Comparison of ENCODE assay signal across 34 cellular contexts in the genomic region with DNA sequence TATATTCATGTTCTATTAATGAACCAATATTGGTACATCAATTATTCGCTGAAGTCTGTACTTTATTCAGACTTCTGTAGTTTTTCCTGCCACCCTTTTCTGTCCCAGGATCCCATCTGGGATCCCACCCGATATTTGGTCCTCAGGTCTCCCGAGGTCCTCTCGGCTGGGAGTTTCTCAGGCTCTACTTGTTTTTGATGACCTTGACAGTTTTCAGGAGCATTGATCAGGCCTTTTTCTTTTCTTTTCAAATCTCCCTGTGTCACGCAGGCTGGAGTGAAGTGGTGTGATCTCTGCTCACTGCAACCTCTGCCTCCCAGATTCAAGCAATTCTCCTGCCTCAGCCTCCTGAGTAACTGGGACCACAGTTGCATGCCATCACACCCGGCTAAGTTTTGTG.
"Had no signal": no experiment of that assay in that cellular context is flagged by ENCODE, and none has a peak within 500 bp of the region (broad histone marks: within the 10 kb centered on the region; RNA-seq: fewer than 3 reads in every experiment).

No MANE protein-coding gene starts in this region.

- H3K27ac ChIP-seq: ascending aorta, breast epithelium, cardiac muscle cell, colonic mucosa, epithelial cell of prostate, esophagus squamous epithelium, gastroesophageal sphincter, VCaP had no signal

- H3K4me1 ChIP-seq: ascending aorta, breast epithelium, colonic mucosa, esophagus squamous epithelium, gastroesophageal sphincter had no signal

- DNase-seq: activated CD4-positive, alpha-beta memory T cell treated with anti-CD3 and anti-CD28 coated beads, Interleukin-2, amount 10 ng/mL, durations not matched to agents 7 days and 5 days; activated CD4-positive, alpha-beta T cell treated with anti-CD3 and anti-CD28 coated beads for 1 hour; activated CD4-positive, alpha-beta T cell treated with anti-CD3 and anti-CD28 coated beads for 4 hours; activated CD4-positive, alpha-beta T cell treated with anti-CD3 and anti-CD28 coated beads, Interleukin-2, amount 10 ng/mL, durations not matched to agents 7 days and 5 days; activated CD4-positive, alpha-beta T cell treated with anti-CD3 and anti-CD28 coated beads, Interleukin-2, amount 50 U/mL, for 4 hours; activated CD8-positive, alpha-beta memory T cell treated with anti-CD3 and anti-CD28 coated beads, Interleukin-2, amount 50 U/mL, for 48 hours; activated gamma-delta T cell; activated naive CD4-positive, alpha-beta T cell; activated naive CD4-positive, alpha-beta T cell treated with anti-CD3 and anti-CD28 coated beads, Interleukin-2, amount 10 ng/mL, durations not matched to agents 7 days and 5 days; activated naive CD8-positive, alpha-beta T cell treated with anti-CD3 and anti-CD28 coated beads, Interleukin-2, amount 10 ng/mL, durations not matched to agents 7 days and 5 days; activated T-cell treated with anti-CD3 and anti-CD28 coated beads for 4 hours; activated T-cell treated with anti-CD3 and anti-CD28 coated beads, Interleukin-2, amount 50 U/mL, for 24 hours; activated T-cell treated with anti-CD3 and anti-CD28 coated beads, Interleukin-2, amount 50 U/mL, for 72 hours; central memory CD4-positive, alpha-beta T cell; cerebellar nuclear complex; colonic mucosa; effector CD8-positive, alpha-beta T cell; esophagus squamous epithelium; foreskin melanocyte; T-helper 1 cell; T-helper 17 cell; T1000 had no signal

- H3K9me3 Mint-ChIP-seq: activated CD4-positive, alpha-beta memory T cell treated with anti-CD3 and anti-CD28 coated beads, Interleukin-2, amount 10 ng/mL, durations not matched to agents 7 days and 5 days; activated CD4-positive, alpha-beta T cell treated with anti-CD3 and anti-CD28 coated beads, Interleukin-2, amount 10 ng/mL, durations not matched to agents 7 days and 5 days; activated naive CD4-positive, alpha-beta T cell treated with anti-CD3 and anti-CD28 coated beads, Interleukin-2, amount 10 ng/mL, durations not matched to agents 7 days and 5 days; activated naive CD4-positive, alpha-beta T cell treated with anti-CD3 and anti-CD28 coated beads, Interleukin-2, amount 50 U/mL, for 72 hours; activated naive CD8-positive, alpha-beta T cell treated with anti-CD3 and anti-CD28 coated beads, Interleukin-2, amount 10 ng/mL, durations not matched to agents 7 days and 5 days; activated T-cell treated with anti-CD3 and anti-CD28 coated beads, Interleukin-2, amount 50 U/mL, for 24 hours; activated T-cell treated with anti-CD3 and anti-CD28 coated beads, Interleukin-2, amount 50 U/mL, for 72 hours; T-helper 2 cell treated with Interferon-gamma antibody and Interleukin-4, amounts not matched to agents 5 μg/mL and 100 μg/mL, for 36 hours; WTC11 had no signal

- H3K27me3 Mint-ChIP-seq: activated CD4-positive, alpha-beta memory T cell treated with anti-CD3 and anti-CD28 coated beads, Interleukin-2, amount 10 ng/mL, durations not matched to agents 7 days and 5 days; activated CD4-positive, alpha-beta T cell treated with anti-CD3 and anti-CD28 coated beads, Interleukin-2, amount 10 ng/mL, durations not matched to agents 7 days and 5 days; activated naive CD4-positive, alpha-beta T cell treated with anti-CD3 and anti-CD28 coated beads, Interleukin-2, amount 10 ng/mL, durations not matched to agents 7 days and 5 days; activated naive CD8-positive, alpha-beta T cell treated with anti-CD3 and anti-CD28 coated beads, Interleukin-2, amount 10 ng/mL, durations not matched to agents 7 days and 5 days; activated T-cell treated with anti-CD3 and anti-CD28 coated beads, Interleukin-2, amount 50 U/mL, for 24 hours; T-helper 17 cell had no signal

- H3K4me3 Mint-ChIP-seq: activated CD4-positive, alpha-beta memory T cell treated with anti-CD3 and anti-CD28 coated beads, Interleukin-2, amount 10 ng/mL, durations not matched to agents 7 days and 5 days; activated CD4-positive, alpha-beta T cell treated with anti-CD3 and anti-CD28 coated beads, Interleukin-2, amount 10 ng/mL, durations not matched to agents 7 days and 5 days; activated naive CD4-positive, alpha-beta T cell treated with anti-CD3 and anti-CD28 coated beads, Interleukin-2, amount 10 ng/mL, durations not matched to agents 7 days and 5 days; activated naive CD8-positive, alpha-beta T cell treated with anti-CD3 and anti-CD28 coated beads, Interleukin-2, amount 10 ng/mL, durations not matched to agents 7 days and 5 days; activated T-cell treated with anti-CD3 and anti-CD28 coated beads, Interleukin-2, amount 50 U/mL, for 24 hours; activated T-cell treated with anti-CD3 and anti-CD28 coated beads, Interleukin-2, amount 50 U/mL, for 72 hours; brain; T-helper 17 cell; T-helper 2 cell treated with Interferon-gamma antibody and Interleukin-4, amounts not matched to agents 5 μg/mL and 100 μg/mL, for 36 hours; WTC11 had no signal

- H3K4me1 Mint-ChIP-seq: brain, WTC11 had no signal

- H3K9me3 ChIP-seq: ascending aorta, breast epithelium, colonic mucosa, esophagus squamous epithelium, gastroesophageal sphincter had no signal

- ATAC-seq: activated naive CD4-positive, alpha-beta T cell treated with anti-CD3 and anti-CD28 coated beads, Interleukin-2, amount 50 U/mL, for 72 hours; activated T-cell treated with anti-CD3 and anti-CD28 coated beads, Interleukin-2, amount 50 U/mL, for 72 hours; gastroesophageal sphincter; T-helper 17 cell; WTC11 had no signal

- H3K4me3 ChIP-seq: ascending aorta, breast epithelium, cardiac muscle cell, colonic mucosa, esophagus squamous epithelium, gastroesophageal sphincter had no signal

- H3K27ac Mint-ChIP-seq: activated CD4-positive, alpha-beta memory T cell treated with anti-CD3 and anti-CD28 coated beads, Interleukin-2, amount 10 ng/mL, durations not matched to agents 7 days and 5 days; activated CD4-positive, alpha-beta T cell treated with anti-CD3 and anti-CD28 coated beads, Interleukin-2, amount 10 ng/mL, durations not matched to agents 7 days and 5 days; activated naive CD4-positive, alpha-beta T cell treated with anti-CD3 and anti-CD28 coated beads, Interleukin-2, amount 10 ng/mL, durations not matched to agents 7 days and 5 days; activated naive CD8-positive, alpha-beta T cell treated with anti-CD3 and anti-CD28 coated beads, Interleukin-2, amount 10 ng/mL, durations not matched to agents 7 days and 5 days; activated T-cell treated with anti-CD3 and anti-CD28 coated beads, Interleukin-2, amount 50 U/mL, for 24 hours; activated T-cell treated with anti-CD3 and anti-CD28 coated beads, Interleukin-2, amount 50 U/mL, for 72 hours; brain; T-helper 17 cell; T-helper 2 cell treated with Interferon-gamma antibody and Interleukin-4, amounts not matched to agents 5 μg/mL and 100 μg/mL, for 36 hours; WTC11 had no signal

- FAIRE-seq: endometrium, endothelial cell of umbilical vein had no signal

- H3K27me3 ChIP-seq: ascending aorta, breast epithelium, cardiac muscle cell, colonic mucosa, esophagus squamous epithelium, gastroesophageal sphincter had no signal

- H3K36me3 ChIP-seq: ascending aorta, breast epithelium, cardiac muscle cell, colonic mucosa, esophagus squamous epithelium, gastroesophageal sphincter had no signal
